Comparison of ENCODE assay signal across 22 cellular contexts in the genomic region with DNA sequence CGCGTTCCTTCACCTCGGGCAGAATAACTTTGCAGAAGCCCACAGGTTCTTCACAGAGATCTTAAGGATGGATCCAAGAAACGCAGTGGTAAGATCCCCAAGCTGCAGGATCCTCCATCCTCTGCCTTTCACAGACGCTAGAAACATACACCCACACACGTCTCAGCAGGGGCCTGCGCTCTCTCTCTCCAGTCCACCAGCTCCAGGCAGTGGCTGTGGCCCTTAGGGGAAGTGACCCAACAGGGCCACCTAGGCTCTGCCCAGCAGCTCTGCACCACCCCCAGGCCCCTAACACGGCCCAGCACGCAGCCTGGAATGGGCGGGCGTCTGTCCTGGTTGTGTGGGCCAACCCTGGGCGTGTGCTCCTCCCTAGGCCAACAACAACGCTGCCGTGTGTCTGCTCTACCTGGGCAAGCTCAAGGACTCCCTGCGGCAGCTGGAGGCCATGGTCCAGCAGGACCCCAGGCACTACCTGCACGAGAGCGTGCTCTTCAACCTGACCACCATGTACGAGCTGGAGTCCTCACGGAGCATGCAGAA.
"Had no signal": no experiment of that assay in that cellular context is flagged by ENCODE, and none has a peak within 500 bp of the region (broad histone marks: within the 10 kb centered on the region; RNA-seq: fewer than 3 reads in every experiment).

No MANE protein-coding gene starts in this region.

- DNase-seq: activated CD4-positive, alpha-beta T cell treated with anti-CD3 and anti-CD28 coated beads for 36 hours; activated CD4-positive, alpha-beta T cell treated with anti-CD3 and anti-CD28 coated beads, Interleukin-2, amount 50 U/mL, for 1 hour; activated CD8-positive, alpha-beta memory T cell treated with anti-CD3 and anti-CD28 coated beads, Interleukin-2, amount 50 U/mL, for 4 hours; activated CD8-positive, alpha-beta T cell treated with anti-CD3 and anti-CD28 coated beads for 36 hours; activated gamma-delta T cell treated with Interleukin-2 at 50 U/mL for 16 hours; activated naive CD4-positive, alpha-beta T cell treated with anti-CD3 and anti-CD28 coated beads, Interleukin-2, amount 10 ng/mL, durations not matched to agents 7 days and 5 days; activated naive CD8-positive, alpha-beta T cell treated with anti-CD3 and anti-CD28 coated beads for 36 hours; activated T-cell treated with anti-CD3 and anti-CD28 coated beads, Interleukin-2, amount 50 U/mL, for 72 hours; brain microvascular endothelial cell; NCI-H1105; NCI-H1436; NCI-H1694 treated with DMSO at 0.1 percent for 48 hours; NCI-H446; NCI-H524; PC-3; T-helper 1 cell had no signal

- H3K4me3 ChIP-seq: cardiac muscle cell, SK-N-MC had no signal

- H3K4me3 Mint-ChIP-seq: activated CD4-positive, alpha-beta T cell treated with anti-CD3 and anti-CD28 coated beads for 36 hours; activated CD8-positive, alpha-beta T cell treated with anti-CD3 and anti-CD28 coated beads for 36 hours; activated naive CD4-positive, alpha-beta T cell treated with anti-CD3 and anti-CD28 coated beads, Interleukin-2, amount 10 ng/mL, durations not matched to agents 7 days and 5 days; activated naive CD8-positive, alpha-beta T cell treated with anti-CD3 and anti-CD28 coated beads for 36 hours; activated T-cell treated with anti-CD3 and anti-CD28 coated beads, Interleukin-2, amount 50 U/mL, for 72 hours had no signal

- ATAC-seq: activated CD4-positive, alpha-beta T cell treated with anti-CD3 and anti-CD28 coated beads for 36 hours; activated CD8-positive, alpha-beta T cell treated with anti-CD3 and anti-CD28 coated beads for 36 hours; activated T-cell treated with anti-CD3 and anti-CD28 coated beads, Interleukin-2, amount 50 U/mL, for 72 hours; PC-3 had no signal

- H3K27me3 Mint-ChIP-seq: activated CD4-positive, alpha-beta T cell treated with anti-CD3 and anti-CD28 coated beads for 36 hours; activated CD8-positive, alpha-beta T cell treated with anti-CD3 and anti-CD28 coated beads for 36 hours; activated naive CD4-positive, alpha-beta T cell treated with anti-CD3 and anti-CD28 coated beads, Interleukin-2, amount 10 ng/mL, durations not matched to agents 7 days and 5 days; activated naive CD8-positive, alpha-beta T cell treated with anti-CD3 and anti-CD28 coated beads for 36 hours; IgD-negative memory B cell had no signal

- H3K4me1 Mint-ChIP-seq: activated naive CD4-positive, alpha-beta T cell treated with anti-CD3 and anti-CD28 coated beads, Interleukin-2, amount 10 ng/mL, durations not matched to agents 7 days and 5 days had no signal

- H3K27me3 ChIP-seq: brain microvascular endothelial cell, cardiac muscle cell had no signal

- H3K27ac Mint-ChIP-seq: activated CD4-positive, alpha-beta T cell treated with anti-CD3 and anti-CD28 coated beads for 36 hours; activated CD8-positive, alpha-beta T cell treated with anti-CD3 and anti-CD28 coated beads for 36 hours; activated T-cell treated with anti-CD3 and anti-CD28 coated beads, Interleukin-2, amount 50 U/mL, for 72 hours; activated T-helper 2 cell treated with anti-CD3 and anti-CD28 coated beads, Interferon-gamma antibody, Interleukin-2, Interleukin-4, amounts not matched to agents 10 μg/mL and 5 μg/mL and 100 μg/mL, durations not matched to agents 14 hours and 24 hours and 36 hours had no signal

- H3K27ac ChIP-seq: brain microvascular endothelial cell, cardiac muscle cell, KMS-11, SK-N-MC, VCaP had no signal

- H3K9me3 Mint-ChIP-seq: activated CD8-positive, alpha-beta T cell treated with anti-CD3 and anti-CD28 coated beads for 36 hours; activated naive CD4-positive, alpha-beta T cell treated with anti-CD3 and anti-CD28 coated beads, Interleukin-2, amount 10 ng/mL, durations not matched to agents 7 days and 5 days; activated naive CD8-positive, alpha-beta T cell treated with anti-CD3 and anti-CD28 coated beads for 36 hours; activated T-cell treated with anti-CD3 and anti-CD28 coated beads, Interleukin-2, amount 50 U/mL, for 72 hours; activated T-helper 2 cell treated with anti-CD3 and anti-CD28 coated beads, Interferon-gamma antibody, Interleukin-2, Interleukin-4, amounts not matched to agents 10 μg/mL and 5 μg/mL and 100 μg/mL, durations not matched to agents 14 hours and 24 hours and 36 hours; IgD-negative memory B cell had no signal
